8 cellular contexts compared by ENCODE assay signal in genomic region chr6:120378582-120379220, GRCh38.
DNase-seq lines count a peak whose midpoint lies in the region; ATAC-seq, FAIRE-seq and TF ChIP-seq lines count a peak whose summit lies in the region.

No MANE protein-coding gene starts in this region.

- no peak overlapping the region for H2BK5ac ChIP-seq in IMR-90 (ENCODE audit: low read depth, low read length, poor library complexity, severe bottlenecking)

- POLR2A ChIA-PET in IMR-90 (lab: Charles Lee; ENCODE audit: unreplicated experiment): no interaction called here
- POLR2A ChIA-PET in naive thymus-derived CD8-positive, alpha-beta T cell (lab: Charles Lee): no interaction called here

- H4K91ac ChIP-seq in IMR-90 (ENCODE audit: insufficient read depth, low read depth, low read length): no peak overlapping the region

- no peaks in the 10 kb centered on the region for H3K27me3 ChIP-seq in IMR-90 (ENCODE audit: control insufficient read depth, insufficient read depth, low read length)
- no peaks in the 10 kb centered on the region for H3K27me3 ChIP-seq in keratinocyte (ENCODE audit: control insufficient read depth, extremely low read depth, insufficient read depth, low read length)
- H3K27me3 ChIP-seq in gastroesophageal sphincter: no peaks in the 10 kb centered on the region

- H4K8ac ChIP-seq in IMR-90 (ENCODE audit: low read depth in 2 of 2, low read length in 2 of 2): no peak overlapping the region

- intact Hi-C loops in IMR-90 (cut with micrococcal nuclease) (no loop called here), natural killer cell (cut with micrococcal nuclease) (no loop called here)

- H2AK9ac ChIP-seq in IMR-90 (replicated peaks; ENCODE audit: low read depth, low read length, poor library complexity): no peak overlapping the region

- in situ Hi-C loops in IMR-90 (cut with MboI; ENCODE audit: low sequenced_read_pairs): no loop called here

- H3K27ac Mint-ChIP-seq in natural killer cell: no peak overlapping the region
- H3K27ac Mint-ChIP-seq in naive thymus-derived CD8-positive, alpha-beta T cell: no peak overlapping the region

- H3K36me3 Mint-ChIP-seq in natural killer cell: no peaks in the 10 kb centered on the region
- H3K36me3 Mint-ChIP-seq in naive thymus-derived CD8-positive, alpha-beta T cell: no peaks in the 10 kb centered on the region

- TF ChIP-seq CTCF in GM12872 (IDR thresholded peaks at IDR 0.05; ENCODE audit: insufficient read depth, low read depth, low read length) (peak; percentile 55), IMR-90 (conservative IDR thresholded peaks at IDR 0.05; ENCODE audit: low read depth, low read length) (0 out of 2 replicates have a peak, but pooled peaks have one; percentile 18), keratinocyte (optimal IDR thresholded peaks at IDR 0.05 in 1 of 3, IDR thresholded peaks at IDR 0.05 in 1 of 3, conservative IDR thresholded peaks at IDR 0.05 in 1 of 3; ENCODE audit: extremely low read depth in 1 of 3, insufficient read depth in 2 of 3, low read length in 3 of 3) (peak in 2 of 3 experiments; percentile 61 to 67), gastroesophageal sphincter (IDR thresholded peaks at IDR 0.05) (peak in 1 of 4 experiments; percentile 21), natural killer cell (IDR thresholded peaks at IDR 0.05) (no peak)

- no peaks in the 10 kb centered on the region for H3K27me3 Mint-ChIP-seq in natural killer cell (ENCODE audit: low read depth in 2 of 2)
- no peaks in the 10 kb centered on the region for H3K27me3 Mint-ChIP-seq in naive thymus-derived CD8-positive, alpha-beta T cell

- FAIRE-seq in keratinocyte (lab: Jason Lieb, UNC): peak; percentile 51

- no peak overlapping the region for H3K4me3 Mint-ChIP-seq in natural killer cell
- no peak overlapping the region for H3K4me3 Mint-ChIP-seq in naive thymus-derived CD8-positive, alpha-beta T cell

- no peaks in the 10 kb centered on the region for H3K4me1 Mint-ChIP-seq in natural killer cell
- H3K4me1 Mint-ChIP-seq in naive thymus-derived CD8-positive, alpha-beta T cell: no peaks in the 10 kb centered on the region

- BruUV-seq in IMR-90 (replicated peaks; lab: Mats Ljungman, UMichigan): no TSS peak

- no peak overlapping the region for H3K27ac ChIP-seq in IMR-90 (ENCODE audit: insufficient read depth, low read length)
- no peak overlapping the region for H3K27ac ChIP-seq in keratinocyte (ENCODE audit: control insufficient read depth, insufficient read depth, low read length)
- no peak overlapping the region for H3K27ac ChIP-seq in gastroesophageal sphincter

- no peak overlapping the region for H3K4me3 ChIP-seq in IMR-90 (ENCODE audit: insufficient read depth, low read depth, low read length)
- H3K4me3 ChIP-seq in keratinocyte (ENCODE audit: control insufficient read depth in 2 of 3, extremely low read depth in 1 of 3, insufficient read depth in 2 of 3, low read depth in 1 of 3, low read length in 3 of 3): no peak overlapping the region
- H3K4me3 ChIP-seq in gastroesophageal sphincter: no peak overlapping the region

- H3K79me2 ChIP-seq in keratinocyte (ENCODE audit: control insufficient read depth, insufficient read depth, low read length): no peaks in the 10 kb centered on the region

- no peak overlapping the region for H3K4me2 ChIP-seq in IMR-90 (ENCODE audit: low read depth, low read length)
- H3K4me2 ChIP-seq in keratinocyte (ENCODE audit: control insufficient read depth, extremely low read depth, insufficient read depth, low read depth, low read length): no peak overlapping the region

- H3K9me1 ChIP-seq in IMR-90 (ENCODE audit: insufficient read depth, low read length) (no peaks in the 10 kb centered on the region), keratinocyte (ENCODE audit: control insufficient read depth, extremely low read depth, insufficient read depth, low read length) (no peaks in the 10 kb centered on the region)

- TF ChIP-seq RAD21 in IMR-90 (IDR thresholded peaks at IDR 0.05; ENCODE audit: low read length): no peak

- H2BK120ac ChIP-seq in IMR-90 (ENCODE audit: low read depth, low read length): no peak overlapping the region

- no peak overlapping the region for H2BK15ac ChIP-seq in IMR-90 (ENCODE audit: low read depth, low read length)

- no peaks in the 10 kb centered on the region for H3K79me1 ChIP-seq in IMR-90 (ENCODE audit: low read depth in 1 of 2, low read length in 2 of 2)

- DNase-seq in IMR-90 (no peak), SK-N-DZ (ENCODE audit: low spot score) (peak; percentile 45), keratinocyte (ENCODE audit: low read depth, low spot score) (no peak), natural killer cell (no peak)
- no peak for DNase-seq in naive thymus-derived CD8-positive, alpha-beta T cell

- H3K36me3 ChIP-seq in IMR-90 (ENCODE audit: control insufficient read depth, insufficient read depth, low read length) (no peaks in the 10 kb centered on the region), keratinocyte (ENCODE audit: control insufficient read depth in 2 of 2, extremely low read depth in 1 of 2, insufficient read depth in 2 of 2, low read length in 2 of 2) (no peaks in the 10 kb centered on the region), gastroesophageal sphincter (no peaks in the 10 kb centered on the region)

- H2AFZ ChIP-seq in IMR-90 (replicated peaks; ENCODE audit: low read length, poor library complexity) (no peak overlapping the region), keratinocyte (ENCODE audit: control insufficient read depth, low read length) (no peak overlapping the region)

- no peak overlapping the region for H2AK5ac ChIP-seq in IMR-90 (ENCODE audit: low read depth, low read length)

- no peak overlapping the region for H3K56ac ChIP-seq in IMR-90 (ENCODE audit: extremely low read depth, insufficient read depth, low read length)

- H4K20me1 ChIP-seq in IMR-90 (ENCODE audit: insufficient read depth, low read length) (no peaks in the 10 kb centered on the region), keratinocyte (ENCODE audit: control insufficient read depth, extremely low read depth, insufficient read depth, low read length) (no peaks in the 10 kb centered on the region)

- H2BK20ac ChIP-seq in IMR-90 (ENCODE audit: low read depth, low read length): no peak overlapping the region

- no peak overlapping the region for H4K5ac ChIP-seq in IMR-90 (ENCODE audit: low read depth, low read length)

- no peak for TF ChIP-seq POLR2A in IMR-90 (IDR thresholded peaks at IDR 0.05; ENCODE audit: low read depth, low read length)
- TF ChIP-seq POLR2A in gastroesophageal sphincter (IDR thresholded peaks at IDR 0.05): no peak

- peaks cover 2% of the 10 kb centered on the region; the same call in 1 of the 2 replicates for H3K9me3 ChIP-seq in IMR-90 (ENCODE audit: control insufficient read depth, insufficient read depth, low read length)
- H3K9me3 ChIP-seq in keratinocyte (ENCODE audit: control insufficient read depth, low read depth, low read length): no peaks in the 10 kb centered on the region
- H3K9me3 ChIP-seq in gastroesophageal sphincter: no peaks in the 10 kb centered on the region

- CTCF ChIA-PET in IMR-90 (lab: Yijun Ruan, JAX): no interaction called here

- peak; percentile 95 for ATAC-seq in GM21737 (IDR thresholded peaks at IDR 0.05; ENCODE audit: unreplicated experiment)
- no peak for ATAC-seq in IMR-90 (ENCODE audit: low read depth)
- ATAC-seq in gastroesophageal sphincter: no peak
- ATAC-seq in natural killer cell: no peak
- no peak for ATAC-seq in naive thymus-derived CD8-positive, alpha-beta T cell

- no CpG with 5 or more reads among the region's 3 CpGs for WGBS in IMR-90 (ENCODE audit: extremely low coverage in 2 of 2, insufficient read length in 1 of 2), 2 experiments
- WGBS in gastroesophageal sphincter (ENCODE audit: low coverage in 1 of 2), 2 donors: 35 to 38% methylated on average over 3 of the region's 3 CpGs

- no peak overlapping the region for H3K4ac ChIP-seq in IMR-90 (ENCODE audit: low read depth, low read length)

- H3K9me3 Mint-ChIP-seq in natural killer cell: peaks cover 2 to 5% of the 10 kb centered on the region in 2 donors
- peaks cover 0 to 5% (median 0%) of the 10 kb centered on the region in 9 donors for H3K9me3 Mint-ChIP-seq in naive thymus-derived CD8-positive, alpha-beta T cell

- TF ChIP-seq EP300 in gastroesophageal sphincter (IDR thresholded peaks at IDR 0.05): no peak

- no peak overlapping the region for H3K23ac ChIP-seq in IMR-90 (ENCODE audit: low read depth, low read length)

- dilution Hi-C loops in IMR-90 (cut with HindIII; ENCODE audit: low sequenced_read_pairs, unreplicated experiment) (no loop called here), keratinocyte (cut with MboI; ENCODE audit: extremely low pct_ligation_motif_present, low sequenced_read_pairs) (no loop called here)

- no peak overlapping the region for H3K9ac ChIP-seq in IMR-90 (ENCODE audit: low read depth, low read length)
- no peak overlapping the region for H3K9ac ChIP-seq in keratinocyte (ENCODE audit: control insufficient read depth, extremely low read depth, insufficient read depth, low read length)

- no peak overlapping the region for H3K14ac ChIP-seq in IMR-90 (replicated peaks; ENCODE audit: low read depth, low read length)

- H3K18ac ChIP-seq in IMR-90 (ENCODE audit: low read depth, low read length): no peak overlapping the region

- H3K4me1 ChIP-seq in IMR-90 (ENCODE audit: control insufficient read depth, insufficient read depth, low read length) (no peaks in the 10 kb centered on the region), keratinocyte (ENCODE audit: control insufficient read depth, extremely low read depth, insufficient read depth, low read length) (peaks cover 4% of the 10 kb centered on the region), gastroesophageal sphincter (no peaks in the 10 kb centered on the region)

TF ChIP-seq in IMR-90, 13 proteins besides CTCF, POLR2A, EP300 and RAD21 (continues in another document):
- TF ChIP-seq MAFK (IDR thresholded peaks at IDR 0.05; ENCODE audit: low read depth, low read length): no peak
- no peak for TF ChIP-seq MAZ (IDR thresholded peaks at IDR 0.05; ENCODE audit: borderline replicate concordance, low read depth, low read length)
- TF ChIP-seq, protein P1, sequence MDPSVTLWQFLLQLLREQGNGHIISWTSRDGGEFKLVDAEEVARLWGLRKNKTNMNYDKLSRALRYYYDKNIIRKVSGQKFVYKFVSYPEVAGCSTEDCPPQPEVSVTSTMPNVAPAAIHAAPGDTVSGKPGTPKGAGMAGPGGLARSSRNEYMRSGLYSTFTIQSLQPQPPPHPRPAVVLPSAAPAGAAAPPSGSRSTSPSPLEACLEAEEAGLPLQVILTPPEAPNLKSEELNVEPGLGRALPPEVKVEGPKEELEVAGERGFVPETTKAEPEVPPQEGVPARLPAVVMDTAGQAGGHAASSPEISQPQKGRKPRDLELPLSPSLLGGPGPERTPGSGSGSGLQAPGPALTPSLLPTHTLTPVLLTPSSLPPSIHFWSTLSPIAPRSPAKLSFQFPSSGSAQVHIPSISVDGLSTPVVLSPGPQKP (IDR thresholded peaks at IDR 0.05; ENCODE audit: borderline replicate concordance, low read depth, low read length): no peak
- TF ChIP-seq SMC3 (IDR thresholded peaks at IDR 0.05; ENCODE audit: low read depth, low read length): no peak
- TF ChIP-seq RFX5 (IDR thresholded peaks at IDR 0.05; ENCODE audit: low read depth, low read length): no peak
- TF ChIP-seq NFE2L2 (IDR thresholded peaks at IDR 0.05; ENCODE audit: low read depth, low read length): no peak
- TF ChIP-seq CHD1 (IDR thresholded peaks at IDR 0.05; ENCODE audit: low read depth, low read length): no peak
- no peak for TF ChIP-seq MXI1 (IDR thresholded peaks at IDR 0.05; ENCODE audit: borderline replicate concordance, low read depth, low read length)
